Comparison of ENCODE assay signal across 8 cellular contexts in the genomic region with DNA sequence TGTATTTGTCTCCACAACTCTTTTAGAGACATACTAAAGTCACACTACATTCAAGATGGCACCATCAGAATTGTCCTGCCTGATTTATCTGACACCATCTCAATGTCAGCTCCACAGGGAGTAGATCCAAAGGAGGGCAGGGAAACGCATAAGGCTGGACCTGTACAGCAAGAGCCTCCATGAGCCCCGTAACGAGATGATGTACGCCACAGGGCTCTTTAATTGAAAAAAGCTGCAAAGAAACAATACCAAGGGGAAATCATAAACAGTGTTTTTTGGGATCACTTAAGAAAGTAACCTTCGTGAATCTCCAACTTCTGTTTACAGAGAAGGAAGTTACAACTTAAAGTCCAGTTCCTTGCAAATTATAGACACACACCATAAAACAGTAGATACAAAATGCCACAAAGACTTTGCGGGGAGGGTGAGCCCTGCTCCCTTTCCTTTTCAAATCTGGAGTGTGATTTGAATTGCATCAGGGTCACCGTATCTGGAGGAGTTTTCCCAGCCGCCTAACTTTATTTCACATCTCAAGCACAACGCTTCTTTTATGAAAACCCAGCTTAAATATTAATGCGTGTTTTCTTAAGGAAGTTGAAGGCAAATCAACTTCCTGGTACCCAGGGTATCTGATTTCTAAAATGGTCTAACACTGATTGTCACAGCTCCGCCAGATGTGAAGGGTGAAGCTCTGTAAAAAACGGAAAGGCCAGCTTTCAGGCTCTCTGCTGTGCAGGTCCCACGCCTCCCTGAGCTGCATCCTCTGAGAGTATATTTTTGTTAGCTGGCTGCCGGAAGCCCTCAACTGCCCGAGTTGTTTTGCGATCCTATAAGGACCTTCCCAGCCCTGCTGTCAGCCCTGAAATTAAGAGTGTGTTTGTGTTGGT.
DNase-seq lines count a peak whose midpoint lies in the region; ATAC-seq and TF ChIP-seq lines count a peak whose summit lies in the region.

No MANE protein-coding gene starts in this region.

- H4K20me1 ChIP-seq in DOHH2 (ENCODE audit: control insufficient read depth, insufficient read depth, low read depth, low read length): no peaks in the 10 kb centered on the region

- H3K9me2 ChIP-seq in DOHH2 (replicated peaks; ENCODE audit: control insufficient read depth, low read length): no peaks in the 10 kb centered on the region

- intact Hi-C loops in posterior cingulate gyrus (cut with DNase I): no loop called here

- no peaks in the 10 kb centered on the region for H3K9me3 ChIP-seq in DOHH2 (ENCODE audit: control insufficient read depth, insufficient read depth, low read length)
- no peaks in the 10 kb centered on the region for H3K9me3 ChIP-seq in thoracic aorta

- ATAC-seq in GM19463 (IDR thresholded peaks at IDR 0.05; ENCODE audit: unreplicated experiment) (peak; percentile 93), HG03460 (IDR thresholded peaks at IDR 0.05; ENCODE audit: unreplicated experiment) (peak; percentile 97), thoracic aorta (ENCODE audit: insufficient number of reproducible peaks, low FRiP score, low read depth) (peak; percentile 31)

- peaks cover 12% of the 10 kb centered on the region for H3K36me3 ChIP-seq in DOHH2 (ENCODE audit: control insufficient read depth, low read length)
- H3K36me3 ChIP-seq in thoracic aorta: no peaks in the 10 kb centered on the region

- peaks cover 65% of the 10 kb centered on the region for H3K79me2 ChIP-seq in DOHH2 (ENCODE audit: control insufficient read depth, low read length)

- H3K4me3 ChIP-seq in DOHH2 (ENCODE audit: low read length) (peak overlapping the region; percentile 68), fibroblast of pulmonary artery (replicated peaks; ENCODE audit: low read depth, low read length) (no peak overlapping the region), thoracic aorta (peak overlapping the region; percentile 54)

- peaks cover 37% of the 10 kb centered on the region for H3F3A ChIP-seq in DOHH2 (ENCODE audit: control insufficient read depth, insufficient read depth)

- DNase-seq in fibroblast of pulmonary artery (ENCODE audit: low read depth): peak; percentile 24
- no peak for DNase-seq in thoracic aorta (ENCODE audit: low spot score)
- DNase-seq in activated CD4-positive, alpha-beta T cell treated with anti-CD3 and anti-CD28 coated beads for 4 hours: no peak
- DNase-seq in posterior cingulate gyrus: no peak
- no peak for DNase-seq in islet precursor cell

- H3K4me2 ChIP-seq in DOHH2 (ENCODE audit: low read length): peak overlapping the region; percentile 88

- H3K27ac ChIP-seq in DOHH2 (ENCODE audit: low read depth, low read length): peak overlapping the region; percentile 100
- peak overlapping the region; percentile 34 to 69 for H3K27ac ChIP-seq in thoracic aorta

- no peak for TF ChIP-seq CTCF in DOHH2 (IDR thresholded peaks at IDR 0.05; ENCODE audit: low read depth, low read length, poor library complexity, severe bottlenecking)
- TF ChIP-seq CTCF in fibroblast of pulmonary artery (IDR thresholded peaks at IDR 0.05; ENCODE audit: low read length, missing control alignments): no peak
- TF ChIP-seq CTCF in thoracic aorta (IDR thresholded peaks at IDR 0.05): no peak

- H3K27me3 ChIP-seq in DOHH2 (ENCODE audit: control insufficient read depth, low read length) (no peaks in the 10 kb centered on the region), thoracic aorta (replicated peaks; ENCODE audit: insufficient read depth) (no peaks in the 10 kb centered on the region)

- H3K4me1 ChIP-seq in DOHH2 (ENCODE audit: control insufficient read depth, low read length): peaks cover 98% of the 10 kb centered on the region
- H3K4me1 ChIP-seq in thoracic aorta (ENCODE audit: control insufficient read depth in 1 of 2, low read depth in 2 of 2): peaks cover 18 to 51% of the 10 kb centered on the region in 2 donors

Comparison
In these comparisons a context has a peak if more than half of its experiments do, and no peak if none do; other contexts are left out.
1. ATAC-seq: peak in every context shown above with its lines; median percentile 97 in HG03460; 93 in GM19463; 31 in thoracic aorta.